Comparison of ENCODE assay signal across 10 cellular contexts in the genomic region with DNA sequence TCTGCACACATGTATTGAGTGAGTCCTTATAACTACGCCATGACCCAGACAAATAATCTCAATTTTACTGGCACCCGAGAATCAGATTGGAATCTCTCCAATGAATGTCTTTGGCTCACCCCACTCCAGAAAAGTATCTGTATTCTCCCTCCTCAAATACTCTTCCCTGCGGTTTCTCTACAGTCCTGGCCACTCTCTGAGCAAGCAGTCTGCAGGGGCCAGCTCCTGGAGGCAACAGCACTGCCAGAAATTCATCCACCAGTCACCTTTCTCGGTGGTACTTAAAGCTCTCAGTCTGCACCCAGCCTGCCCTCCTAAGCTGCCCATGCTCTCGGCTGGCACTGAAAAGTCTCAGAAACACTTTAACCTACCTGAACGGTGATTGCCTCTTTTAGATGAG.
DNase-seq lines count a peak whose midpoint lies in the region; ATAC-seq and TF ChIP-seq lines count a peak whose summit lies in the region.
"Had no signal": no experiment of that assay in that cellular context is flagged by ENCODE, and none has a peak within 500 bp of the region (broad histone marks: within the 10 kb centered on the region; RNA-seq: fewer than 3 reads in every experiment).

No MANE protein-coding gene starts in this region.

- peak overlapping the region; percentile 13 for H3K27ac Mint-ChIP-seq in activated naive CD8-positive, alpha-beta T cell
- H3K27ac Mint-ChIP-seq in stimulated activated naive B cell treated with anti-CD40 and anti-IgM and Interleukin-4, amounts not matched to agents 10 μg/mL and 1 μg/mL and 100 μg/mL, for 72 hours, result peak overlapping the region; percentile 1

- no peaks in the 10 kb centered on the region for H3K27me3 Mint-ChIP-seq in activated naive CD8-positive, alpha-beta T cell
- no peaks in the 10 kb centered on the region for H3K27me3 Mint-ChIP-seq in stimulated activated naive B cell treated with anti-CD40 and anti-IgM and Interleukin-4, amounts not matched to agents 10 μg/mL and 1 μg/mL and 100 μg/mL, for 72 hours

- TF ChIP-seq CTCF in GM12864 (IDR thresholded peaks at IDR 0.05; ENCODE audit: low read depth, low read length, missing control alignments), result no peak

- H3K4me1 Mint-ChIP-seq in activated naive CD8-positive, alpha-beta T cell (ENCODE audit: low read depth), result peaks cover 41% of the 10 kb centered on the region
- peaks cover 47 to 62% of the 10 kb centered on the region in 2 donors for H3K4me1 Mint-ChIP-seq in stimulated activated naive B cell treated with anti-CD40 and anti-IgM and Interleukin-4, amounts not matched to agents 10 μg/mL and 1 μg/mL and 100 μg/mL, for 72 hours

- no peaks in the 10 kb centered on the region for H3K9me3 Mint-ChIP-seq in activated naive CD8-positive, alpha-beta T cell (ENCODE audit: low read depth)
- no peaks in the 10 kb centered on the region for H3K9me3 Mint-ChIP-seq in stimulated activated naive B cell treated with anti-CD40 and anti-IgM and Interleukin-4, amounts not matched to agents 10 μg/mL and 1 μg/mL and 100 μg/mL, for 72 hours

- no peak for ATAC-seq in stimulated activated naive B cell treated with anti-CD40 and anti-IgM and Interleukin-4, amounts not matched to agents 10 μg/mL and 1 μg/mL and 100 μg/mL, for 72 hours (replicated peaks)
- ATAC-seq in HG03432 (IDR thresholded peaks at IDR 0.05; ENCODE audit: unreplicated experiment) (no peak), HG03097 (IDR thresholded peaks at IDR 0.05; ENCODE audit: low FRiP score, unreplicated experiment) (no peak)

- no peaks in the 10 kb centered on the region for H3K36me3 Mint-ChIP-seq in activated naive CD8-positive, alpha-beta T cell
- H3K36me3 Mint-ChIP-seq in stimulated activated naive B cell treated with anti-CD40 and anti-IgM and Interleukin-4, amounts not matched to agents 10 μg/mL and 1 μg/mL and 100 μg/mL, for 72 hours, result no peaks in the 10 kb centered on the region

- no peak overlapping the region for H3K4me3 Mint-ChIP-seq in activated naive CD8-positive, alpha-beta T cell
- H3K4me3 Mint-ChIP-seq in stimulated activated naive B cell treated with anti-CD40 and anti-IgM and Interleukin-4, amounts not matched to agents 10 μg/mL and 1 μg/mL and 100 μg/mL, for 72 hours, result no peak overlapping the region

- DNase-seq in GM12864 (ENCODE audit: low read depth), result no peak
- peak; percentile 66 for DNase-seq in foreskin melanocyte
- no peak for DNase-seq in stimulated activated naive B cell treated with anti-CD40 and anti-IgM and Interleukin-4, amounts not matched to agents 10 μg/mL and 1 μg/mL and 100 μg/mL, for 72 hours
- no peak for DNase-seq in dedifferentiated amniotic fluid mesenchymal stem cell (ENCODE audit: extremely low spot score)
- DNase-seq in NCI-H1048 (lab: John Stamatoyannopoulos, UW), result no peak
- DNase-seq: stimulated activated CD8-positive, alpha-beta memory T cell treated with anti-CD3 and anti-CD28 coated beads, Interleukin-4, amount 100 ng/mL, for 48 hours had no signal

- peak overlapping the region; percentile 4; the same call in 1 of the 2 replicates for H3K4me3 ChIP-seq in GM12864 (ENCODE audit: low read depth, low read length)
- H3K4me3 ChIP-seq: prostate gland had no signal
